ENCODE assay signal across 13 cellular contexts in the genomic region with DNA sequence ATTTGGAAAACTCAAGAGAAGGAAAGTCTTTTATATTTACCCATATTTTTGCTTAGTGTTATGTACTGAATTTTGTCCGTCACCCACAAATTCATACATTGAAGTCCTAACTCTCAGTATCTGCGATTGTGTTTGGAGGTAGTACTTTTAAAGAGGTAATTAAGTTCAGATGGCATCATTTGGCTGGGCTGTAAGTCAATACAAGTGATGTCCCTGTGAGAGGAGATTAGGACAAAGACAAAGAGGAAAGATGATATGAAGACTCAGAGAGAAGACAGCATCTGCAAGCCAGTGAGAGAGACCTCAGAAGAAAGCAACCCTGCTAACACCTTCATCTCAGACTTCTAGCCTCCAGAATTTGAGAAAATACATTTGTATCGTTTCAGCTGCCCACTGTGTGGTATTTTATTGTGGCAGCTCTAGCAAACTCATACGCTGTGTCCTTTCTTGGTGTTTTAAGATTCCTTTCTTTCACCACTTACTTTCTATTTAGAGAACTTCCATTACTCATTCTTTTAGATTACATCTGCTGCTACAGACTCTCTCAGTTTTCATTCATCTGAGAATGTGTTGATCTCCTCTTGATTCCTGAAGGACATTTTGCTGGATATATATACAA. TPM values are rescaled to one million over a fixed set of nuclear protein-coding genes. Genes with fewer than 3 reads are reported as not detected.
DNase-seq lines count a peak whose midpoint lies in the region; ATAC-seq, FAIRE-seq and TF ChIP-seq lines count a peak whose summit lies in the region.
"Had no signal": no experiment of that assay in that cellular context is flagged by ENCODE, and none has a peak within 500 bp of the region (broad histone marks: within the 10 kb centered on the region; RNA-seq: fewer than 3 reads in every experiment).

No MANE protein-coding gene starts in this region.

- ATAC-seq in GM12878 (peak; percentile 28; the same call in 1 of the 3 replicates), HG03378 (IDR thresholded peaks at IDR 0.05; ENCODE audit: unreplicated experiment) (no peak)
- ATAC-seq: activated CD8-positive, alpha-beta memory T cell treated with anti-CD3 and anti-CD28 coated beads, Interleukin-2, amount 10 ng/mL, durations not matched to agents 7 days and 5 days; sciatic nerve had no signal

- TF ChIP-seq EP300 in GM12878 (IDR thresholded peaks at IDR 0.05; ENCODE audit: borderline replicate concordance in 1 of 2, control insufficient read depth in 1 of 2, low read depth in 2 of 2, low read length in 2 of 2) = no peak

- RAD21 ChIA-PET in GM12878 (lab: Charles Lee; ENCODE audit: unreplicated experiment) = no interaction called here

- WGBS in GM12878 (ENCODE audit: insufficient coverage, insufficient replicate concordance, low lambda C conversion rate, missing lambda C conversion rate) = 94% methylated on average over 4 of the region's 4 CpGs

- H3K4me2 ChIP-seq in GM12878 (ENCODE audit: control insufficient read depth, insufficient read depth) = peak overlapping the region; percentile 41; the same call in 1 of the 2 replicates

- no peaks in the 10 kb centered on the region for H3K27me3 ChIP-seq in A673 (replicated peaks; ENCODE audit: insufficient read depth, low read depth, low read length, poor library complexity)
- no peaks in the 10 kb centered on the region for H3K27me3 ChIP-seq in GM12878 (replicated peaks in 1 of 2; ENCODE audit: control insufficient read depth in 2 of 2, insufficient read depth in 2 of 2, low read length in 1 of 2)

- no peaks in the 10 kb centered on the region for H4K20me1 ChIP-seq in GM12878 (ENCODE audit: control insufficient read depth, insufficient read depth)

- H3K4me1 ChIP-seq in A673 (ENCODE audit: insufficient read depth, low read length, poor library complexity, severe bottlenecking) = peaks cover 35% of the 10 kb centered on the region
- peaks cover 7% of the 10 kb centered on the region; the same call in 1 of the 2 replicates for H3K4me1 ChIP-seq in HEK293 (ENCODE audit: control insufficient read depth, insufficient read depth, low read length)
- peaks cover 14% of the 10 kb centered on the region; the same call in 1 of the 2 replicates for H3K4me1 ChIP-seq in GM12878 (ENCODE audit: control insufficient read depth, insufficient read depth, low read length)

- H3K36me3 ChIP-seq in A673 (ENCODE audit: insufficient read depth, low read length, poor library complexity, severe bottlenecking) (no peaks in the 10 kb centered on the region), HEK293 (ENCODE audit: control insufficient read depth in 2 of 2, insufficient read depth in 1 of 2, low read length in 2 of 2) (no peaks in the 10 kb centered on the region), GM12878 (ENCODE audit: control insufficient read depth in 2 of 2, insufficient read depth in 2 of 2, low read length in 1 of 2) (no peaks in the 10 kb centered on the region; a peak in 1 of 4 replicates)

- H3K4me3 ChIP-seq in A673 (ENCODE audit: low read depth, low read length, poor library complexity, severe bottlenecking) (no peak overlapping the region), HEK293 (ENCODE audit: low read depth, low read length) (no peak overlapping the region), GM12878 (no peak overlapping the region)

- CTCF ChIA-PET in A673 (lab: Charles Lee) (no interaction called here), HEK293 (lab: Yijun Ruan, JAX) (no interaction called here), GM12878 (lab: Yijun Ruan, JAX) (interaction anchor here (1.6 kb wide), 1 partner anchor 13 kb away, joined by 6 read pairs; no protein-coding TSS in a partner anchor)

- no peak for DNase-seq in A673 (ENCODE audit: low spot score)
- DNase-seq in GM12878 (ENCODE audit: low read depth, low spot score) = no peak
- DNase-seq in myocyte (ENCODE audit: low read depth) = peak; percentile 57
- no peak for DNase-seq in COR-L47 (lab: John Stamatoyannopoulos, UW)
- DNase-seq in glomerular visceral epithelial cell (ENCODE audit: extremely low spot score) = no peak
- DNase-seq in epidermal melanocyte (ENCODE audit: insufficient read length, low spot score) = no peak
- DNase-seq: activated CD8-positive, alpha-beta memory T cell treated with anti-CD3 and anti-CD28 coated beads, Interleukin-2, amount 10 ng/mL, durations not matched to agents 7 days and 5 days; C1 segment of cervical spinal cord; SHP77 had no signal

- no peak for TF ChIP-seq POLR2A in GM12878 (IDR thresholded peaks at IDR 0.05; ENCODE audit: low read depth, low read length)

- SMC1A ChIA-PET in GM12878 (lab: Charles Lee; ENCODE audit: uncharacterized antibody, unreplicated experiment) = interaction anchor here (2.2 kb wide), 1 partner anchor 15 kb away, joined by 7 read pairs; no protein-coding TSS in a partner anchor

- H2AFZ ChIP-seq in GM12878 (ENCODE audit: control insufficient read depth, low read depth, low read length) = no peak overlapping the region

- peaks cover 71% of the 10 kb centered on the region for H3K79me2 ChIP-seq in GM12878 (ENCODE audit: control insufficient read depth, insufficient read depth, low read length)

- FAIRE-seq in GM12878 (lab: Jason Lieb, UNC) = no peak
- FAIRE-seq: keratinocyte had no signal

- H3K9me3 ChIP-seq in A673 (ENCODE audit: low read depth, low read length, poor library complexity, severe bottlenecking) = no peaks in the 10 kb centered on the region
- H3K9me3 ChIP-seq in HEK293 (ENCODE audit: control insufficient read depth, insufficient read depth, low read depth, low read length) = no peaks in the 10 kb centered on the region
- no peaks in the 10 kb centered on the region; the same call in 2 of the 3 replicates for H3K9me3 ChIP-seq in GM12878 (replicated peaks; ENCODE audit: control insufficient read depth, insufficient read depth, low read length)

- no peak for TF ChIP-seq RAD21 in GM12878 (IDR thresholded peaks at IDR 0.05; ENCODE audit: insufficient read depth, low read depth, low read length)

- TF ChIP-seq CTCF in A673 (conservative IDR thresholded peaks at IDR 0.05; ENCODE audit: low read depth, low read length) = no peak
- no peak for TF ChIP-seq CTCF in HEK293 (tag by site-specific recombination; IDR thresholded peaks at IDR 0.05)
- TF ChIP-seq CTCF in GM12878 (IDR thresholded peaks at IDR 0.05 in 2 of 3, conservative IDR thresholded peaks at IDR 0.05 in 1 of 3; ENCODE audit: control insufficient read depth in 2 of 3, extremely low read depth in 1 of 3, insufficient read depth in 1 of 3, low read depth in 3 of 3, low read length in 3 of 3) = no peak

- BruUV-seq in A673 (replicated peaks; lab: Mats Ljungman, UMichigan) (no TSS peak), GM12878 (replicated peaks; lab: Mats Ljungman, UMichigan) (no TSS peak)

- H3K27ac ChIP-seq in A673 (ENCODE audit: low read depth, low read length, poor library complexity, severe bottlenecking) (peak overlapping the region; percentile 27), HEK293 (ENCODE audit: extremely low read depth, low read depth, low read length) (no peak overlapping the region), GM12878 (ENCODE audit: control insufficient read depth, insufficient read depth) (peak overlapping the region; percentile 27)

- POLR2A ChIA-PET in A673 (lab: Charles Lee; ENCODE audit: low non-redundant PET) (no interaction called here), HEK293 (lab: Yijun Ruan, JAX) (no interaction called here), GM12878 (lab: Charles Lee) (no interaction called here)

- H3K9ac ChIP-seq in GM12878 (ENCODE audit: control insufficient read depth, insufficient read depth, low read length) = no peak overlapping the region

- in situ Hi-C loops in GM12878 (cut with MboI) = no loop called here

- intact Hi-C loops in A673 (cut with micrococcal nuclease; ENCODE audit: unreplicated experiment) (no loop called here), GM12878 (cut with micrococcal nuclease; ENCODE audit: unreplicated experiment) (no loop called here)

RNA-seq across cellular contexts. Expression of a gene that starts 17.0 kb away (rescaled TPM):
- 67.8 and 71.8 TPM in 2 replicates for total RNA-seq in A673 (2021)
- total RNA-seq in GM12878 (2013; cell fraction: nucleolus; rRNA removed) = 357 and 406 TPM in 2 replicates
- 39.8 and 44.6 TPM in 2 replicates for total RNA-seq in GM12878 (2014; rRNA removed)
- total RNA-seq in GM12878 (2014; rRNA removed; fragmentation: Illumina TruSeq; extraction: Trizol) = 41.5 and 50.4 TPM in 2 replicates
- total RNA-seq in GM12878 (2021) = 40.0 and 48.3 TPM in 2 replicates
- 22.3 TPM for polyA plus RNA-seq in GM12878 (2011; ENCODE audit: low read depth)
- polyA plus RNA-seq in GM12878 (2011; rRNA removed) = 111 and 132 TPM in 2 replicates
- polyA plus RNA-seq in GM12878 (2011; cell fraction: cytosol; rRNA removed) = 95.9 and 99.7 TPM in 2 replicates
- 131 and 218 TPM in 2 replicates for polyA plus RNA-seq in GM12878 (2011; cell fraction: nucleus; rRNA removed)
- 25.2 and 25.3 TPM in 2 replicates for polyA plus RNA-seq in GM12878 (2012)
- polyA plus RNA-seq in GM12878 (2014; fragmentation: Illumina TruSeq; extraction: Trizol) = 44.9 and 49.5 TPM in 2 replicates
- 1 to 10 TPM; 3.9 to 7.3 TPM for polyA plus RNA-seq in GM12878 (2014; fragmentation: Nextera tagmentation; extraction: Ambion mirVana)
- polyA plus RNA-seq in GM12878 (2014; rRNA removed) = 133 and 136 TPM in 2 replicates
- 10 to 100 TPM; 26.6 to 26.8 TPM for polyA plus RNA-seq in GM12878 (2016; fragmentation: Nextera tagmentation; extraction: Ambion mirVana)
- polyA minus RNA-seq in GM12878 (2011; rRNA and poly(A)+ RNA removed) = 169 and 228 TPM in 2 replicates
- polyA minus RNA-seq in GM12878 (2011; cell fraction: cytosol; rRNA and poly(A)+ RNA removed) = 25.3 and 42.1 TPM in 2 replicates
- polyA minus RNA-seq in GM12878 (2011; cell fraction: nucleus; rRNA and poly(A)+ RNA removed) = 61.1 and 89.3 TPM in 2 replicates
- total RNA-seq in myocyte = 17.0 TPM in 2 replicates
- 26.5 TPM for polyA plus RNA-seq in myocyte (2012)

RNA-seq across cellular contexts. Expression of a gene that starts 58.4 kb away (rescaled TPM):
- 89.7 and 93.8 TPM in 2 replicates for total RNA-seq in A673 (2021)
- total RNA-seq in GM12878 (2013; cell fraction: nucleolus; rRNA removed) = 25.4 and 27.5 TPM in 2 replicates
- 48.3 and 63.8 TPM in 2 replicates for total RNA-seq in GM12878 (2014; rRNA removed)
- total RNA-seq in GM12878 (2014; rRNA removed; fragmentation: Illumina TruSeq; extraction: Trizol) = 61.5 and 64.6 TPM in 2 replicates
- 64.6 and 71.3 TPM in 2 replicates for total RNA-seq in GM12878 (2021)
- 15.6 TPM for polyA plus RNA-seq in GM12878 (2011; ENCODE audit: low read depth)
- 43.2 and 76.1 TPM in 2 replicates for polyA plus RNA-seq in GM12878 (2011; rRNA removed)
- 10.8 and 19.8 TPM in 2 replicates for polyA plus RNA-seq in GM12878 (2011; cell fraction: cytosol; rRNA removed)
- polyA plus RNA-seq in GM12878 (2011; cell fraction: nucleus; rRNA removed) = 10.2 and 11.0 TPM in 2 replicates
- 26.0 and 32.2 TPM in 2 replicates for polyA plus RNA-seq in GM12878 (2012)
- 82.3 and 101 TPM in 2 replicates for polyA plus RNA-seq in GM12878 (2014; fragmentation: Illumina TruSeq; extraction: Trizol)
- 10 to 100 TPM; 25.5 to 35.5 TPM for polyA plus RNA-seq in GM12878 (2014; fragmentation: Nextera tagmentation; extraction: Ambion mirVana)
- polyA plus RNA-seq in GM12878 (2014; rRNA removed) = 54.2 and 65.6 TPM in 2 replicates
- polyA plus RNA-seq in GM12878 (2016; fragmentation: Nextera tagmentation; extraction: Ambion mirVana) = 100 to 1,000 TPM in 1 of 2 experiments, 10 to 100 TPM in 1; 98.9 to 101 TPM
- polyA minus RNA-seq in GM12878 (2011; rRNA and poly(A)+ RNA removed) = 22.0 and 35.8 TPM in 2 replicates
- polyA minus RNA-seq in GM12878 (2011; cell fraction: cytosol; rRNA and poly(A)+ RNA removed) = 15.8 and 20.3 TPM in 2 replicates
- 4.0 and 7.4 TPM in 2 replicates for polyA minus RNA-seq in GM12878 (2011; cell fraction: nucleus; rRNA and poly(A)+ RNA removed)
- 103 and 107 TPM in 2 replicates for total RNA-seq in myocyte
- polyA plus RNA-seq in myocyte (2012) = 30.9 TPM
